In genomic region chr4:113762061-113762850, GRCh38 we compare ENCODE assay signal across 8 cellular contexts. TPM values are rescaled to one million over a fixed set of nuclear protein-coding genes. Genes with fewer than 3 reads are reported as not detected.
A peak's percentile ranks its signal among the peaks of the same experiment; 100 is the strongest.
DNase-seq lines count a peak whose midpoint lies in the region; ATAC-seq and TF ChIP-seq lines count a peak whose summit lies in the region.

No MANE protein-coding gene starts in this region.

- intact Hi-C loops in left ventricle myocardium inferior (cut with micrococcal nuclease): loop anchor here (5.0 to 10.0 kb wide), 2 partner anchors 215 to 367 kb away; no protein-coding TSS in a partner anchor
- intact Hi-C loops in posterior vena cava (cut with DNase I): loop anchor here (10.0 kb wide), 1 partner anchor 367 kb away; no protein-coding TSS in a partner anchor
- intact Hi-C loops in upper lobe of right lung (cut with DNase I): no loop called here

- DNase-seq in GM13977 (ENCODE audit: low spot score) (peak; percentile 92), NCI-H1694 (lab: John Stamatoyannopoulos, UW) (peak; percentile 97), T-helper 17 cell (peak; percentile 88 to 94 (median 93)), left ventricle myocardium inferior (peak; percentile 99), posterior vena cava (ENCODE audit: low spot score) (peak; percentile 100), upper lobe of right lung (peak; percentile 99)

- ATAC-seq in HG02870 (IDR thresholded peaks at IDR 0.05; ENCODE audit: unreplicated experiment) (peak; percentile 65), T-helper 17 cell (peak; percentile 78), upper lobe of right lung (peak; percentile 76)

- H3K27ac ChIP-seq in angular gyrus (ENCODE audit: low read depth, low read length): peak overlapping the region; percentile 97
- H3K27ac ChIP-seq in left ventricle myocardium inferior (replicated peaks): peak overlapping the region; percentile 99
- H3K27ac ChIP-seq in upper lobe of right lung: peak overlapping the region; percentile 98

- H3K4me3 Mint-ChIP-seq in T-helper 17 cell: peak overlapping the region; percentile 99

- H3K36me3 Mint-ChIP-seq in T-helper 17 cell (ENCODE audit: low read depth): peaks cover 5% of the 10 kb centered on the region

- H3K27ac Mint-ChIP-seq in T-helper 17 cell: peak overlapping the region; percentile 99

- no peaks in the 10 kb centered on the region for H3K27me3 ChIP-seq in left ventricle myocardium inferior (ENCODE audit: low read depth)
- H3K27me3 ChIP-seq in upper lobe of right lung: no peaks in the 10 kb centered on the region

- peak; percentile 9 for TF ChIP-seq CTCF in GM13977 (IDR thresholded peaks at IDR 0.05; ENCODE audit: extremely low read depth, insufficient read depth, missing control alignments)
- no peak for TF ChIP-seq CTCF in left ventricle myocardium inferior (IDR thresholded peaks at IDR 0.05; ENCODE audit: borderline replicate concordance)
- peak; percentile 3 for TF ChIP-seq CTCF in upper lobe of right lung (IDR thresholded peaks at IDR 0.05)

- in situ Hi-C loops in GM13977 (cut with MboI; ENCODE audit: low pct_unique_long_range_greater_than_20kb, low sequenced_read_pairs, unreplicated experiment): loop anchor here (10.0 to 25.0 kb wide), 2 partner anchors 207 to 375 kb away; no protein-coding TSS in a partner anchor

- H3K4me1 ChIP-seq in left ventricle myocardium inferior (peaks cover 57% of the 10 kb centered on the region), upper lobe of right lung (peaks cover 12% of the 10 kb centered on the region)

- H3K36me3 ChIP-seq in left ventricle myocardium inferior: peaks cover 6% of the 10 kb centered on the region
- peaks cover 2% of the 10 kb centered on the region for H3K36me3 ChIP-seq in upper lobe of right lung

- H3K9me3 ChIP-seq in T-helper 17 cell (ENCODE audit: control insufficient read depth, low read length, poor library complexity, severe bottlenecking): no peaks in the 10 kb centered on the region
- no peaks in the 10 kb centered on the region for H3K9me3 ChIP-seq in left ventricle myocardium inferior (replicated peaks)
- no peaks in the 10 kb centered on the region for H3K9me3 ChIP-seq in upper lobe of right lung

- H3K4me1 Mint-ChIP-seq in T-helper 17 cell: peaks cover 29% of the 10 kb centered on the region

- H3K4me3 ChIP-seq in left ventricle myocardium inferior (peak overlapping the region; percentile 92), upper lobe of right lung (peak overlapping the region; percentile 88)

- peaks cover 8% of the 10 kb centered on the region for H3K27me3 Mint-ChIP-seq in T-helper 17 cell

RNA-seq across cellular contexts. Expression of gene CAMK2D, which starts 0.7 kb away (rescaled TPM):
- total RNA-seq in T-helper 17 cell (10 to 100 TPM; 28.6 to 31.6 TPM), left ventricle myocardium inferior (223 TPM), posterior vena cava (10 to 100 TPM; 51.5 to 67.2 TPM), upper lobe of right lung (46.1 TPM)

Comparison
In these comparisons a context has a peak if more than half of its experiments do, and no peak if none do; other contexts are left out.
1. Peak in every context shown above with its lines: DNase-seq, ATAC-seq, H3K4me3 ChIP-seq and H3K27ac ChIP-seq.